In genomic region chr6:37168809-37169457, GRCh38 we compare ENCODE assay signal across 8 cellular contexts. TPM values are rescaled to one million over a fixed set of nuclear protein-coding genes. Genes with fewer than 3 reads are reported as not detected.
DNase-seq lines count a peak whose midpoint lies in the region; ATAC-seq and TF ChIP-seq lines count a peak whose summit lies in the region.

No MANE protein-coding gene starts in this region.

- H3K36me3 ChIP-seq in Panc1 (ENCODE audit: control insufficient read depth, insufficient read depth, low read length) = peaks cover 12% of the 10 kb centered on the region

- H3K4me3 ChIP-seq in AG04449 (ENCODE audit: low read depth, low read length) (peak overlapping the region; percentile 60), Panc1 (ENCODE audit: low read depth in 2 of 2, low read length in 2 of 2) (peak overlapping the region; percentile 47 to 57)

- intact Hi-C loops in Panc1 (cut with micrococcal nuclease; ENCODE audit: unreplicated experiment) = no loop called here

- DNase-seq in AG04449 (ENCODE audit: low read depth, low spot score) (peak; percentile 42), GM13977 (ENCODE audit: low spot score) (peak; percentile 47), Panc1 (ENCODE audit: low read depth, low spot score) (no peak), caudate nucleus (lab: John Stamatoyannopoulos, UW) (peak in 27 of 61 donors; percentile 10 to 85 (median 58)), kidney glomerular epithelial cell (lab: John Stamatoyannopoulos, UW) (peak; percentile 86), islet precursor cell (no peak)
- DNase-seq in stimulated activated CD4-positive, alpha-beta T cell treated with anti-CD3 and anti-CD28 coated beads, TNF-alpha, amount 100 ng/mL, for 4 hours (ENCODE audit: low read depth in 3 of 3) = peak in 2 of 3 experiments; percentile 15 to 21

- H3K4me1 ChIP-seq in Panc1 (ENCODE audit: control insufficient read depth, insufficient read depth, low read length) = peaks cover 26% of the 10 kb centered on the region

- in situ Hi-C loops in GM13977 (cut with MboI; ENCODE audit: low pct_unique_long_range_greater_than_20kb, low sequenced_read_pairs, unreplicated experiment) (no loop called here), Panc1 (cut with HindIII; ENCODE audit: low pct_unique_long_range_greater_than_20kb, low sequenced_read_pairs) (no loop called here)

- TF ChIP-seq CTCF in AG04449 (IDR thresholded peaks at IDR 0.05; ENCODE audit: insufficient read depth, low read length, missing control alignments) (no peak), GM13977 (IDR thresholded peaks at IDR 0.05; ENCODE audit: extremely low read depth, insufficient read depth, missing control alignments) (no peak), Panc1 (IDR thresholded peaks at IDR 0.05) (no peak)

- no peaks in the 10 kb centered on the region for H3K27me3 ChIP-seq in Panc1 (ENCODE audit: control insufficient read depth, insufficient read depth, low read length)

- H3K9me3 ChIP-seq in Panc1 (ENCODE audit: control insufficient read depth, insufficient read depth, low read depth, low read length) = no peaks in the 10 kb centered on the region

- CTCF ChIA-PET in AG04449 (lab: Yijun Ruan, JAX) = interaction anchor here (1.0 to 16.6 kb wide), 9 partner anchors 8 to 151 kb away, joined by 3 to 522 read pairs (median 4); no protein-coding TSS in a partner anchor
- CTCF ChIA-PET in Panc1 (lab: Charles Lee) = interaction anchor here (0.5 to 1.2 kb wide), 4 partner anchors 24 to 795 kb away, joined by 3 to 14 read pairs (median 4); no protein-coding TSS in a partner anchor

- H3K27ac ChIP-seq in Panc1 (ENCODE audit: low read length) = peak overlapping the region; percentile 80
- peak overlapping the region; percentile 81 for H3K27ac ChIP-seq in caudate nucleus (ENCODE audit: low read depth, low read length)

- BruUV-seq in Panc1 (replicated peaks; lab: Mats Ljungman, UMichigan) = TSS peak; percentile 90

- peak; percentile 4; the same call in 1 of the 2 replicates for ATAC-seq in Panc1
- ATAC-seq in HG03520 (IDR thresholded peaks at IDR 0.05; ENCODE audit: unreplicated experiment) = no peak

- POLR2A ChIA-PET in AG04449 (lab: Yijun Ruan, JAX) = interaction anchor here (0.6 to 2.9 kb wide), 8 partner anchors 25 to 182 kb away, joined by 3 to 11 read pairs (median 4); no protein-coding TSS in a partner anchor
- POLR2A ChIA-PET in Panc1 (lab: Charles Lee) = interaction anchor here (1.1 to 1.5 kb wide), 2 partner anchors 53 to 67 kb away, joined by 3 read pairs; no protein-coding TSS in a partner anchor

RNA-seq across cellular contexts. Expression of gene PIM1, which starts 1.0 kb away (rescaled TPM):
- total RNA-seq in Panc1 (2021; ENCODE audit: unreplicated experiment) = 42.1 TPM
- 24.5 TPM for polyA plus RNA-seq in Panc1 (2012; ENCODE audit: insufficient read length)

Comparison
In these comparisons a context has a peak if more than half of its experiments do, and no peak if none do; other contexts are left out.
1. DNase-seq: peak in AG04449 (single experiment), GM13977 (single experiment), kidney glomerular epithelial cell (single experiment) and stimulated activated CD4-positive, alpha-beta T cell treated with anti-CD3 and anti-CD28 coated beads, TNF-alpha, amount 100 ng/mL, for 4 hours (2 of 3); none in Panc1 (single experiment) and islet precursor cell (single experiment).